Comparison of ENCODE assay signal across 1 cellular context in the genomic region with DNA sequence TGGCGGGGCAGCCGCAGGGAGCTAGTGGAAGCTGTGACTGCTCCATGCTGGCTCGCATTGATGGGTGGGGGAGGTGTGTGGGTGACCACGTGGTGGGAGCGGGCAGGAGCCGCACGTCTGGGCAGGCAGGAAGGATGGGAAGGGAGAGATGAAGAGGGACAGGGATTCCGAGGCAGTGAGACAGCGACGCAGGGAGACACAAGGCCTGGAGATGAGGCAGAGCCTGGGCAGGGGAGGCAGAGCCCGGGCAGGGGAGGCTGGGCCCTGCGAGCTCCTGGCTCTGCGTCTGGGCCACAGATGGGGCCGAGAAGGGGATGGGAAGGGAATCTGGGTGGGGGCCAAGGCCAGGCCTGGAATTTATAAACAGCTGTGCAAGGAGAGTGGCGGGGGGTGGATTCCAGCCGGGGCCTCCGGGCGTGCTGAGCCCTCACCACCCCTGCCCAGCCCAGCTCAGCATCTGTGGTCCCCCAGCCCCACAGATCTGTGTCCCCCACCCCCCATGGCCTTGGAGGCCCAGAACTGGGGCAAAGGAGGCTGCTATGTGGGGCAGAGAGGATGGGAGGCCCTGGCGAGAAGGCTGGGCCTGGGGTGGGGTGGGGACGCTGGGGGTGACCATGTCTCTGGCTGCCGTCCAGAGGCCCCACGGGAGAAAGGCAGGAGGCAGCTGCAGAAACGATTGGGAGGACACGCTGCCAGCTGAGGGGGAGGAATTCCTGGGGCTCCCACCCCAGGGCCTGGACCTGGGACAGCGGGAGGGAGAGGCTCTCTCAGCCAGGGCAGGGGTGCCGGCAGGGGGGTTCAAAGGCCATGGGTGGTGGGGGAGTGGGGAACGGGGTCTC.
TF ChIP-seq lines count a peak whose summit lies in the region.

No MANE protein-coding gene starts in this region.

TF ChIP-seq in HepG2, 621 proteins besides CTCF, POLR2A, EP300 and RAD21 (continued from another document and continues in another):
- TF ChIP-seq MNT (IDR thresholded peaks at IDR 0.05) (peak; percentile 74), ZNF766 (CRISPR knock-in tag; IDR thresholded peaks at IDR 0.05; ENCODE audit: borderline replicate concordance) (no peak), ZZZ3 (CRISPR knock-in tag; IDR thresholded peaks at IDR 0.05; ENCODE audit: borderline replicate concordance) (no peak), GTF2F1 (IDR thresholded peaks at IDR 0.05; ENCODE audit: low read length) (no peak), EZH2 (conservative IDR thresholded peaks at IDR 0.05; ENCODE audit: low read depth, low read length) (no peak), TCF7 (IDR thresholded peaks at IDR 0.05; ENCODE audit: low read depth) (no peak), ZBTB14 (CRISPR knock-in tag; IDR thresholded peaks at IDR 0.05) (no peak), MXD1 (CRISPR knock-in tag; IDR thresholded peaks at IDR 0.05) (peak; percentile 45; the same call in 1 of the 2 replicates), HDAC1 (CRISPR knock-in tag; IDR thresholded peaks at IDR 0.05) (peak; percentile 76), BORCS8-MEF2B (CRISPR knock-in tag; IDR thresholded peaks at IDR 0.05) (peak; percentile 22; the same call in 1 of the 2 replicates), RNF2 (conservative IDR thresholded peaks at IDR 0.05; ENCODE audit: low read depth) (no peak), TRIM24 (CRISPR knock-in tag; IDR thresholded peaks at IDR 0.05) (no peak), SSRP1 (CRISPR knock-in tag; IDR thresholded peaks at IDR 0.05) (no peak), ZSCAN22 (CRISPR knock-in tag; IDR thresholded peaks at IDR 0.05) (peak; percentile 90), HNRNPUL1 (IDR thresholded peaks at IDR 0.05; ENCODE audit: low read depth, low read length) (no peak), POGZ (CRISPR knock-in tag; IDR thresholded peaks at IDR 0.05) (no peak), KLF16 (CRISPR knock-in tag; IDR thresholded peaks at IDR 0.05) (no peak), GTF3A (CRISPR knock-in tag; conservative IDR thresholded peaks at IDR 0.05) (no peak), ZNF652 (CRISPR knock-in tag; IDR thresholded peaks at IDR 0.05; ENCODE audit: borderline replicate concordance, low read depth) (no peak), TCF7L2 (IDR thresholded peaks at IDR 0.05; ENCODE audit: low read depth, low read length) (no peak), MAZ (IDR thresholded peaks at IDR 0.05; ENCODE audit: borderline replicate concordance, low read depth, low read length) (no peak), MAZ (CRISPR knock-in tag; IDR thresholded peaks at IDR 0.05; ENCODE audit: low read depth) (peak; percentile 38; the same call in 1 of the 2 replicates), ZNF274 (CRISPR knock-in tag; IDR thresholded peaks at IDR 0.05) (0 out of 2 replicates have a peak, but pooled peaks have one; percentile 39), TFE3 (CRISPR knock-in tag; IDR thresholded peaks at IDR 0.05) (0 out of 2 replicates have a peak, but pooled peaks have one; percentile 46), TEAD3 (CRISPR knock-in tag; optimal IDR thresholded peaks at IDR 0.05; ENCODE audit: borderline replicate concordance) (peak; percentile 37), FOXK1 (CRISPR knock-in tag; IDR thresholded peaks at IDR 0.05; ENCODE audit: borderline replicate concordance, low read depth) (no peak), ESRRA (CRISPR knock-in tag; IDR thresholded peaks at IDR 0.05; ENCODE audit: low read depth) (no peak), ZNF556 (CRISPR knock-in tag; IDR thresholded peaks at IDR 0.05; ENCODE audit: borderline replicate concordance) (peak; percentile 59; the same call in 1 of the 2 replicates), ZNF280B (CRISPR knock-in tag; IDR thresholded peaks at IDR 0.05; ENCODE audit: borderline replicate concordance) (no peak), ZNF101 (CRISPR knock-in tag; IDR thresholded peaks at IDR 0.05; ENCODE audit: borderline replicate concordance, low read depth) (no peak), ZNF768 (CRISPR knock-in tag; IDR thresholded peaks at IDR 0.05) (peak; percentile 41; the same call in 1 of the 2 replicates), NFE2L2 (IDR thresholded peaks at IDR 0.05; ENCODE audit: low read length) (no peak), SRSF1 (optimal IDR thresholded peaks at IDR 0.05; ENCODE audit: low read depth, low read length) (no peak), ZNF143 (CRISPR knock-in tag; IDR thresholded peaks at IDR 0.05) (no peak), KDM1A (CRISPR knock-in tag; IDR thresholded peaks at IDR 0.05) (no peak)
- TF ChIP-seq, protein P1, sequence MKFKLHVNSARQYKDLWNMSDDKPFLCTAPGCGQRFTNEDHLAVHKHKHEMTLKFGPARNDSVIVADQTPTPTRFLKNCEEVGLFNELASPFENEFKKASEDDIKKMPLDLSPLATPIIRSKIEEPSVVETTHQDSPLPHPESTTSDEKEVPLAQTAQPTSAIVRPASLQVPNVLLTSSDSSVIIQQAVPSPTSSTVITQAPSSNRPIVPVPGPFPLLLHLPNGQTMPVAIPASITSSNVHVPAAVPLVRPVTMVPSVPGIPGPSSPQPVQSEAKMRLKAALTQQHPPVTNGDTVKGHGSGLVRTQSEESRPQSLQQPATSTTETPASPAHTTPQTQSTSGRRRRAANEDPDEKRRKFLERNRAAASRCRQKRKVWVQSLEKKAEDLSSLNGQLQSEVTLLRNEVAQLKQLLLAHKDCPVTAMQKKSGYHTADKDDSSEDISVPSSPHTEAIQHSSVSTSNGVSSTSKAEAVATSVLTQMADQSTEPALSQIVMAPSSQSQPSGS (CRISPR knock-in tag; IDR thresholded peaks at IDR 0.05): no peak
- TF ChIP-seq, protein P2, sequence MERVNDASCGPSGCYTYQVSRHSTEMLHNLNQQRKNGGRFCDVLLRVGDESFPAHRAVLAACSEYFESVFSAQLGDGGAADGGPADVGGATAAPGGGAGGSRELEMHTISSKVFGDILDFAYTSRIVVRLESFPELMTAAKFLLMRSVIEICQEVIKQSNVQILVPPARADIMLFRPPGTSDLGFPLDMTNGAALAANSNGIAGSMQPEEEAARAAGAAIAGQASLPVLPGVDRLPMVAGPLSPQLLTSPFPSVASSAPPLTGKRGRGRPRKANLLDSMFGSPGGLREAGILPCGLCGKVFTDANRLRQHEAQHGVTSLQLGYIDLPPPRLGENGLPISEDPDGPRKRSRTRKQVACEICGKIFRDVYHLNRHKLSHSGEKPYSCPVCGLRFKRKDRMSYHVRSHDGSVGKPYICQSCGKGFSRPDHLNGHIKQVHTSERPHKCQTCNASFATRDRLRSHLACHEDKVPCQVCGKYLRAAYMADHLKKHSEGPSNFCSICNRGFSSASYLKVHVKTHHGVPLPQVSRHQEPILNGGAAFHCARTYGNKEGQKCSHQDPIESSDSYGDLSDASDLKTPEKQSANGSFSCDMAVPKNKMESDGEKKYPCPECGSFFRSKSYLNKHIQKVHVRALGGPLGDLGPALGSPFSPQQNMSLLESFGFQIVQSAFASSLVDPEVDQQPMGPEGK (CRISPR knock-in tag; IDR thresholded peaks at IDR 0.05): peak; percentile 38
- TF ChIP-seq, protein P3, sequence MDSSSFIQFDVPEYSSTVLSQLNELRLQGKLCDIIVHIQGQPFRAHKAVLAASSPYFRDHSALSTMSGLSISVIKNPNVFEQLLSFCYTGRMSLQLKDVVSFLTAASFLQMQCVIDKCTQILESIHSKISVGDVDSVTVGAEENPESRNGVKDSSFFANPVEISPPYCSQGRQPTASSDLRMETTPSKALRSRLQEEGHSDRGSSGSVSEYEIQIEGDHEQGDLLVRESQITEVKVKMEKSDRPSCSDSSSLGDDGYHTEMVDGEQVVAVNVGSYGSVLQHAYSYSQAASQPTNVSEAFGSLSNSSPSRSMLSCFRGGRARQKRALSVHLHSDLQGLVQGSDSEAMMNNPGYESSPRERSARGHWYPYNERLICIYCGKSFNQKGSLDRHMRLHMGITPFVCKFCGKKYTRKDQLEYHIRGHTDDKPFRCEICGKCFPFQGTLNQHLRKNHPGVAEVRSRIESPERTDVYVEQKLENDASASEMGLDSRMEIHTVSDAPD (CRISPR knock-in tag; IDR thresholded peaks at IDR 0.05): no peak
- TF ChIP-seq, protein P4, sequence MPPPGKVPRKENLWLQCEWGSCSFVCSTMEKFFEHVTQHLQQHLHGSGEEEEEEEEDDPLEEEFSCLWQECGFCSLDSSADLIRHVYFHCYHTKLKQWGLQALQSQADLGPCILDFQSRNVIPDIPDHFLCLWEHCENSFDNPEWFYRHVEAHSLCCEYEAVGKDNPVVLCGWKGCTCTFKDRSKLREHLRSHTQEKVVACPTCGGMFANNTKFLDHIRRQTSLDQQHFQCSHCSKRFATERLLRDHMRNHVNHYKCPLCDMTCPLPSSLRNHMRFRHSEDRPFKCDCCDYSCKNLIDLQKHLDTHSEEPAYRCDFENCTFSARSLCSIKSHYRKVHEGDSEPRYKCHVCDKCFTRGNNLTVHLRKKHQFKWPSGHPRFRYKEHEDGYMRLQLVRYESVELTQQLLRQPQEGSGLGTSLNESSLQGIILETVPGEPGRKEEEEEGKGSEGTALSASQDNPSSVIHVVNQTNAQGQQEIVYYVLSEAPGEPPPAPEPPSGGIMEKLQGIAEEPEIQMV (CRISPR knock-in tag; IDR thresholded peaks at IDR 0.05; ENCODE audit: low read depth): no peak
- TF ChIP-seq, protein P5, sequence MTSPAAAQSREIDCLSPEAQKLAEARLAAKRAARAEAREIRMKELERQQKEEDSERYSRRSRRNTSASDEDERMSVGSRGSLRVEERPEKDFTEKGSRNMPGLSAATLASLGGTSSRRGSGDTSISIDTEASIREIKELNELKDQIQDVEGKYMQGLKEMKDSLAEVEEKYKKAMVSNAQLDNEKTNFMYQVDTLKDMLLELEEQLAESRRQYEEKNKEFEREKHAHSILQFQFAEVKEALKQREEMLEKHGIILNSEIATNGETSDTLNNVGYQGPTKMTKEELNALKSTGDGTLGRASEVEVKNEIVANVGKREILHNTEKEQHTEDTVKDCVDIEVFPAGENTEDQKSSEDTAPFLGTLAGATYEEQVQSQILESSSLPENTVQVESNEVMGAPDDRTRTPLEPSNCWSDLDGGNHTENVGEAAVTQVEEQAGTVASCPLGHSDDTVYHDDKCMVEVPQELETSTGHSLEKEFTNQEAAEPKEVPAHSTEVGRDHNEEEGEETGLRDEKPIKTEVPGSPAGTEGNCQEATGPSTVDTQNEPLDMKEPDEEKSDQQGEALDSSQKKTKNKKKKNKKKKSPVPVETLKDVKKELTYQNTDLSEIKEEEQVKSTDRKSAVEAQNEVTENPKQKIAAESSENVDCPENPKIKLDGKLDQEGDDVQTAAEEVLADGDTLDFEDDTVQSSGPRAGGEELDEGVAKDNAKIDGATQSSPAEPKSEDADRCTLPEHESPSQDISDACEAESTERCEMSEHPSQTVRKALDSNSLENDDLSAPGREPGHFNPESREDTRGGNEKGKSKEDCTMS (CRISPR knock-in tag; conservative IDR thresholded peaks at IDR 0.05): no peak
